8 cellular contexts compared by ENCODE assay signal in genomic region chr9:16726718-16727451, GRCh38.
DNase-seq lines count a peak whose midpoint lies in the region; ATAC-seq and TF ChIP-seq lines count a peak whose summit lies in the region.

No MANE protein-coding gene starts in this region.

- H3K4me1 ChIP-seq in iPS DF 6.9 (ENCODE audit: control insufficient read depth, insufficient read depth, low read length) (peaks cover 6% of the 10 kb centered on the region), Karpas-422 (ENCODE audit: low read length) (no peaks in the 10 kb centered on the region)

- DNase-seq in NCI-H146 treated with DMSO at 0.1 percent for 48 hours (lab: John Stamatoyannopoulos, UW; ENCODE audit: unreplicated experiment) (peak; percentile 7), iPS DF 6.9 (ENCODE audit: low read depth, low spot score) (no peak), retina (peak; percentile 91), middle frontal gyrus (ENCODE audit: extremely low spot score, low spot score) (no peak), Karpas-422 (no peak)

- no peak overlapping the region for H3K4me2 ChIP-seq in Karpas-422 (ENCODE audit: low read depth, low read length, poor library complexity, severe bottlenecking)

- H3K27ac ChIP-seq in iPS DF 6.9 (ENCODE audit: low read length) (no peak overlapping the region), Karpas-422 (ENCODE audit: low read length) (no peak overlapping the region)

- peaks cover 79% of the 10 kb centered on the region for H3K27me3 Mint-ChIP-seq in brain

- H3K27me3 ChIP-seq in iPS DF 6.9 (ENCODE audit: control insufficient read depth, insufficient read depth, low read length), result no peaks in the 10 kb centered on the region
- no peaks in the 10 kb centered on the region for H3K27me3 ChIP-seq in Karpas-422 (ENCODE audit: low read length)

- peaks cover 38% of the 10 kb centered on the region for H3K4me1 Mint-ChIP-seq in brain

- H3K9me2 ChIP-seq in Karpas-422 (replicated peaks; ENCODE audit: insufficient read depth, low read length), result no peaks in the 10 kb centered on the region

- H3K9me3 ChIP-seq in iPS DF 6.9 (ENCODE audit: control insufficient read depth, insufficient read depth, low read length) (no peaks in the 10 kb centered on the region), Karpas-422 (ENCODE audit: low read length) (no peaks in the 10 kb centered on the region)

- H3K27ac Mint-ChIP-seq in brain, result peak overlapping the region; percentile 46 to 93 (median 86)

- peak overlapping the region; percentile 49 for H3K4me3 ChIP-seq in GM12875 (ENCODE audit: low read depth, low read length)
- H3K4me3 ChIP-seq in iPS DF 6.9 (ENCODE audit: low read length), result peak overlapping the region; percentile 37
- H3K4me3 ChIP-seq in Karpas-422 (ENCODE audit: low read length), result no peak overlapping the region

- no peaks in the 10 kb centered on the region for H3K36me3 ChIP-seq in iPS DF 6.9 (ENCODE audit: control insufficient read depth, insufficient read depth, low read length)
- no peaks in the 10 kb centered on the region for H3K36me3 ChIP-seq in Karpas-422 (ENCODE audit: insufficient read depth, low read length)

- ATAC-seq in HG03175 (IDR thresholded peaks at IDR 0.05; ENCODE audit: unreplicated experiment), result no peak

- H4K20me1 ChIP-seq in Karpas-422 (ENCODE audit: insufficient read depth, low read depth, low read length), result no peaks in the 10 kb centered on the region

- H3K79me2 ChIP-seq in Karpas-422 (ENCODE audit: low read length), result no peaks in the 10 kb centered on the region

- no peak overlapping the region for H3K9ac ChIP-seq in Karpas-422 (ENCODE audit: low read length)

- H2AFZ ChIP-seq in Karpas-422 (ENCODE audit: low read length), result no peak overlapping the region

- peak overlapping the region; percentile 87 to 93 (median 90) for H3K4me3 Mint-ChIP-seq in brain

- TF ChIP-seq CTCF in GM12875 (IDR thresholded peaks at IDR 0.05; ENCODE audit: borderline replicate concordance, insufficient read depth, low read depth, low read length) (no peak), brain (conservative IDR thresholded peaks at IDR 0.05) (no peak)

- WGBS in iPS DF 6.9 (ENCODE audit: insufficient coverage, insufficient read length), result no CpG with 5 or more reads among the region's 60 CpGs

- H3K9me3 Mint-ChIP-seq in brain, result no peaks in the 10 kb centered on the region

- no peaks in the 10 kb centered on the region for H3K36me3 Mint-ChIP-seq in brain

Comparison
In these comparisons a context has a peak if more than half of its experiments do, and no peak if none do; other contexts are left out.
1. DNase-seq: peak in NCI-H146 treated with DMSO at 0.1 percent for 48 hours (single experiment) and retina (single experiment); none in iPS DF 6.9 (single experiment), middle frontal gyrus (single experiment) and Karpas-422 (single experiment).